In genomic region chr10:70232155-70232858, GRCh38 we compare ENCODE assay signal across 8 cellular contexts. TPM values are rescaled to one million over a fixed set of nuclear protein-coding genes. Genes with fewer than 3 reads are reported as not detected.
DNase-seq lines count a peak whose midpoint lies in the region; ATAC-seq and TF ChIP-seq lines count a peak whose summit lies in the region.

No MANE protein-coding gene starts in this region.

- peak; percentile 33 to 83 for TF ChIP-seq POLR2A in adrenal gland (IDR thresholded peaks at IDR 0.05)

- peak overlapping the region; percentile 100 for H3K4me3 ChIP-seq in ACC112 (ENCODE audit: low read depth, low read length)
- H3K4me3 ChIP-seq in GM23338, result peak overlapping the region; percentile 96
- H3K4me3 ChIP-seq in adrenal gland, result peak overlapping the region; percentile 43 to 93 (median 72)

- H3K9me2 ChIP-seq in GM23338 (ENCODE audit: insufficient read depth), result no peaks in the 10 kb centered on the region

- TF ChIP-seq CTCF in GM23338 (conservative IDR thresholded peaks at IDR 0.05; ENCODE audit: low read depth in 2 of 2) (no peak), adrenal gland (IDR thresholded peaks at IDR 0.05) (no peak)

- H3K4me3 Mint-ChIP-seq in GM23338, result peak overlapping the region; percentile 74

- H4K20me1 ChIP-seq in GM23338 (replicated peaks; ENCODE audit: insufficient read depth), result peaks cover 9% of the 10 kb centered on the region; the same call in 1 of the 2 replicates

- H3K9me3 ChIP-seq in adrenal gland (replicated peaks in 1 of 3), result no peaks in the 10 kb centered on the region

- H3K27me3 ChIP-seq in ACC112 (ENCODE audit: insufficient read depth, low read length), result no peaks in the 10 kb centered on the region
- peaks cover 9% of the 10 kb centered on the region for H3K27me3 ChIP-seq in GM23338 (ENCODE audit: insufficient read depth)
- no peaks in the 10 kb centered on the region for H3K27me3 ChIP-seq in adrenal gland

- H3K4me2 ChIP-seq in GM23338, result peak overlapping the region; percentile 88

- peak overlapping the region; percentile 32; the same call in 1 of the 2 replicates for H3K27ac ChIP-seq in ACC112 (ENCODE audit: low read depth, low read length)
- no peak overlapping the region for H3K27ac ChIP-seq in GM23338 (ENCODE audit: low read depth)
- peak overlapping the region; percentile 69 to 93 (median 77) for H3K27ac ChIP-seq in adrenal gland

- peak overlapping the region; percentile 17 for H2AFZ ChIP-seq in ACC112 (ENCODE audit: low read length, unreplicated experiment)
- H2AFZ ChIP-seq in GM23338, result peak overlapping the region; percentile 94

- H3K4me1 ChIP-seq in ACC112 (ENCODE audit: control insufficient read depth, insufficient read depth, low read length, unreplicated experiment) (peaks cover 41% of the 10 kb centered on the region), GM23338 (ENCODE audit: insufficient read depth) (peaks cover 12% of the 10 kb centered on the region), adrenal gland (replicated peaks in 1 of 2) (peaks cover 11 to 54% of the 10 kb centered on the region in 2 donors)

- DNase-seq in GM23338 (ENCODE audit: low spot score), result peak; percentile 54
- DNase-seq in RPMI7951 (ENCODE audit: low read depth), result peak; percentile 45
- peak; percentile 43 to 80 (median 58) for DNase-seq in adrenal gland
- peak; percentile 47 for DNase-seq in left ventricle myocardium superior
- peak; percentile 71 for DNase-seq in retina
- no peak for DNase-seq in GDM1 (lab: John Stamatoyannopoulos, UW)

- WGBS in adrenal gland, 4 donors, result 4 to 11% (median 7%) methylated on average over 24 to 39 of the region's 39 CpGs

- H3K36me3 Mint-ChIP-seq in GM23338 (ENCODE audit: low read depth), result peaks cover 15% of the 10 kb centered on the region

- ATAC-seq in GM23338, result peak; percentile 15
- peak; percentile 16 for ATAC-seq in left ventricle myocardium superior
- no peak for ATAC-seq in GM18873 (IDR thresholded peaks at IDR 0.05; ENCODE audit: low FRiP score, unreplicated experiment)

- H3F3A ChIP-seq in GM23338 (replicated peaks; ENCODE audit: low read depth), result no peaks in the 10 kb centered on the region

- H3K36me3 ChIP-seq in ACC112 (ENCODE audit: insufficient read depth, low read length) (peaks cover 14% of the 10 kb centered on the region), GM23338 (ENCODE audit: insufficient read depth) (peaks cover 5% of the 10 kb centered on the region; the same call in 1 of the 2 replicates), adrenal gland (replicated peaks in 1 of 2) (peaks cover 0 to 3% of the 10 kb centered on the region in 2 donors)

- peaks cover 4% of the 10 kb centered on the region for H3K27me3 Mint-ChIP-seq in GM23338 (ENCODE audit: insufficient read depth, low read depth, poor library complexity)

- intact Hi-C loops in adrenal gland (cut with DNase I) (no loop called here), left ventricle myocardium superior (cut with micrococcal nuclease) (no loop called here)

- peaks cover 49% of the 10 kb centered on the region for H3K79me2 ChIP-seq in ACC112 (ENCODE audit: control insufficient read depth, insufficient read depth, low read length, unreplicated experiment)
- H3K79me2 ChIP-seq in GM23338 (replicated peaks; ENCODE audit: insufficient read depth), result peaks cover 24% of the 10 kb centered on the region

- no peak overlapping the region for H3K27ac Mint-ChIP-seq in GM23338

- peaks cover 6% of the 10 kb centered on the region; the same call in 2 of the 3 replicates for H3K4me1 Mint-ChIP-seq in GM23338

- H3K9me3 Mint-ChIP-seq in GM23338, result peaks cover 4% of the 10 kb centered on the region

TF ChIP-seq in GM23338, 12 proteins besides CTCF, POLR2A, EP300 and RAD21:
- peak; percentile 65 for TF ChIP-seq CREB1 (CRISPR knock-in tag; IDR thresholded peaks at IDR 0.05; ENCODE audit: low read depth)
- TF ChIP-seq, protein P1, sequence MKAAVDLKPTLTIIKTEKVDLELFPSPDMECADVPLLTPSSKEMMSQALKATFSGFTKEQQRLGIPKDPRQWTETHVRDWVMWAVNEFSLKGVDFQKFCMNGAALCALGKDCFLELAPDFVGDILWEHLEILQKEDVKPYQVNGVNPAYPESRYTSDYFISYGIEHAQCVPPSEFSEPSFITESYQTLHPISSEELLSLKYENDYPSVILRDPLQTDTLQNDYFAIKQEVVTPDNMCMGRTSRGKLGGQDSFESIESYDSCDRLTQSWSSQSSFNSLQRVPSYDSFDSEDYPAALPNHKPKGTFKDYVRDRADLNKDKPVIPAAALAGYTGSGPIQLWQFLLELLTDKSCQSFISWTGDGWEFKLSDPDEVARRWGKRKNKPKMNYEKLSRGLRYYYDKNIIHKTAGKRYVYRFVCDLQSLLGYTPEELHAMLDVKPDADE (IDR thresholded peaks at IDR 0.05), result no peak
- TF ChIP-seq, protein P2, sequence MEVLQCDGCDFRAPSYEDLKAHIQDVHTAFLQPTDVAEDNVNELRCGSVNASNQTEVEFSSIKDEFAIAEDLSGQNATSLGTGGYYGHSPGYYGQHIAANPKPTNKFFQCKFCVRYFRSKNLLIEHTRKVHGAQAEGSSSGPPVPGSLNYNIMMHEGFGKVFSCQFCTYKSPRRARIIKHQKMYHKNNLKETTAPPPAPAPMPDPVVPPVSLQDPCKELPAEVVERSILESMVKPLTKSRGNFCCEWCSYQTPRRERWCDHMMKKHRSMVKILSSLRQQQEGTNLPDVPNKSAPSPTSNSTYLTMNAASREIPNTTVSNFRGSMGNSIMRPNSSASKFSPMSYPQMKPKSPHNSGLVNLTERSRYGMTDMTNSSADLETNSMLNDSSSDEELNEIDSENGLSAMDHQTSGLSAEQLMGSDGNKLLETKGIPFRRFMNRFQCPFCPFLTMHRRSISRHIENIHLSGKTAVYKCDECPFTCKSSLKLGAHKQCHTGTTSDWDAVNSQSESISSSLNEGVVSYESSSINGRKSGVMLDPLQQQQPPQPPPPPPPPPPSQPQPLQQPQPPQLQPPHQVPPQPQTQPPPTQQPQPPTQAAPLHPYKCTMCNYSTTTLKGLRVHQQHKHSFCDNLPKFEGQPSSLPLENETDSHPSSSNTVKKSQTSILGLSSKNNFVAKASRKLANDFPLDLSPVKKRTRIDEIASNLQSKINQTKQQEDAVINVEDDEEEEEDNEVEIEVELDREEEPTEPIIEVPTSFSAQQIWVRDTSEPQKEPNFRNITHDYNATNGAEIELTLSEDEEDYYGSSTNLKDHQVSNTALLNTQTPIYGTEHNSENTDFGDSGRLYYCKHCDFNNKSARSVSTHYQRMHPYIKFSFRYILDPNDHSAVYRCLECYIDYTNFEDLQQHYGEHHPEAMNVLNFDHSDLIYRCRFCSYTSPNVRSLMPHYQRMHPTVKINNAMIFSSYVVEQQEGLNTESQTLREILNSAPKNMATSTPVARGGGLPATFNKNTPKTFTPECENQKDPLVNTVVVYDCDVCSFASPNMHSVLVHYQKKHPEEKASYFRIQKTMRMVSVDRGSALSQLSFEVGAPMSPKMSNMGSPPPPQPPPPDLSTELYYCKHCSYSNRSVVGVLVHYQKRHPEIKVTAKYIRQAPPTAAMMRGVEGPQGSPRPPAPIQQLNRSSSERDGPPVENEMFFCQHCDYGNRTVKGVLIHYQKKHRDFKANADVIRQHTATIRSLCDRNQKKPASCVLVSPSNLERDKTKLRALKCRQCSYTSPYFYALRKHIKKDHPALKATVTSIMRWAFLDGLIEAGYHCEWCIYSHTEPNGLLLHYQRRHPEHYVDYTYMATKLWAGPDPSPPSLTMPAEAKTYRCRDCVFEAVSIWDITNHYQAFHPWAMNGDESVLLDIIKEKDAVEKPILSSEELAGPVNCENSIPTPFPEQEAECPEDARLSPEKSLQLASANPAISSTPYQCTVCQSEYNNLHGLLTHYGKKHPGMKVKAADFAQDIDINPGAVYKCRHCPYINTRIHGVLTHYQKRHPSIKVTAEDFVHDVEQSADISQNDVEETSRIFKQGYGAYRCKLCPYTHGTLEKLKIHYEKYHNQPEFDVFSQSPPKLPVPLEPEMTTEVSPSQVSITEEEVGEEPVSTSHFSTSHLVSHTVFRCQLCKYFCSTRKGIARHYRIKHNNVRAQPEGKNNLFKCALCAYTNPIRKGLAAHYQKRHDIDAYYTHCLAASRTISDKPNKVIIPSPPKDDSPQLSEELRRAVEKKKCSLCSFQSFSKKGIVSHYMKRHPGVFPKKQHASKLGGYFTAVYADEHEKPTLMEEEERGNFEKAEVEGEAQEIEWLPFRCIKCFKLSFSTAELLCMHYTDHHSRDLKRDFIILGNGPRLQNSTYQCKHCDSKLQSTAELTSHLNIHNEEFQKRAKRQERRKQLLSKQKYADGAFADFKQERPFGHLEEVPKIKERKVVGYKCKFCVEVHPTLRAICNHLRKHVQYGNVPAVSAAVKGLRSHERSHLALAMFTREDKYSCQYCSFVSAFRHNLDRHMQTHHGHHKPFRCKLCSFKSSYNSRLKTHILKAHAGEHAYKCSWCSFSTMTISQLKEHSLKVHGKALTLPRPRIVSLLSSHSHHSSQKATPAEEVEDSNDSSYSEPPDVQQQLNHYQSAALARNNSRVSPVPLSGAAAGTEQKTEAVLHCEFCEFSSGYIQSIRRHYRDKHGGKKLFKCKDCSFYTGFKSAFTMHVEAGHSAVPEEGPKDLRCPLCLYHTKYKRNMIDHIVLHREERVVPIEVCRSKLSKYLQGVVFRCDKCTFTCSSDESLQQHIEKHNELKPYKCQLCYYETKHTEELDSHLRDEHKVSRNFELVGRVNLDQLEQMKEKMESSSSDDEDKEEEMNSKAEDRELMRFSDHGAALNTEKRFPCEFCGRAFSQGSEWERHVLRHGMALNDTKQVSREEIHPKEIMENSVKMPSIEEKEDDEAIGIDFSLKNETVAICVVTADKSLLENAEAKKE (CRISPR knock-in tag; IDR thresholded peaks at IDR 0.05), result no peak

RNA-seq across cellular contexts. Expression of gene PPA1, which starts 0.9 kb away (rescaled TPM):
- total RNA-seq in GM23338 (2014; rRNA removed; shearing (Covaris generic)), result 135 and 178 TPM in 2 replicates
- polyA plus RNA-seq in GM23338 (2016; fragmentation: Nextera tagmentation; extraction: Ambion mirVana) (206 and 228 TPM in 2 replicates), adrenal gland (100 to 1,000 TPM in 1 of 3 donors, 10 to 100 TPM in 2; 96.9 to 600 (median 99.2) TPM)
- total RNA-seq in RPMI7951 (2014; rRNA removed; shearing (Covaris generic)), result 126 and 150 TPM in 2 replicates
- total RNA-seq in adrenal gland (100 to 1,000 TPM; 134 to 479 (median 169) TPM), left ventricle myocardium superior (106 TPM)

RNA-seq across cellular contexts. Expression of gene NPFFR1, which starts 51.5 kb away (rescaled TPM):
- total RNA-seq in GM23338 (2014; rRNA removed; shearing (Covaris generic)), result 0.03 and 0.08 TPM in 2 replicates
- polyA plus RNA-seq in GM23338 (2016; fragmentation: Nextera tagmentation; extraction: Ambion mirVana) (0.05 TPM in 1 of 2 replicates, not detected in the other), adrenal gland (under 1 TPM in 2 of 3 donors, not detected in 1; 0.02 to 0.03 TPM)
- not detected in 2 replicates for total RNA-seq in RPMI7951 (2014; rRNA removed; shearing (Covaris generic))
- total RNA-seq in adrenal gland (under 1 TPM in 2 of 8 donors, not detected in 6; 0.11 to 0.24 TPM), left ventricle myocardium superior (0.02 TPM)
